In genomic region chr12:50423342-50423741, GRCh38 we compare ENCODE assay signal across 7 cellular contexts. TPM values are rescaled to one million over a fixed set of nuclear protein-coding genes. Genes with fewer than 3 reads are reported as not detected.
"Had no signal": no experiment of that assay in that cellular context is flagged by ENCODE, and none has a peak within 500 bp of the region (broad histone marks: within the 10 kb centered on the region; RNA-seq: fewer than 3 reads in every experiment).

No MANE protein-coding gene starts in this region.

RNA-seq across cellular contexts. Expression of gene FAM186A, which starts 26.9 kb away (rescaled TPM):
- total RNA-seq: GM23248, GM23338, H1, H4, H7, H9, HFFc6 had no signal
- polyA plus RNA-seq: GM23248, GM23338, H1 had no signal
